In genomic region chr2:68469935-68470334, GRCh38 we compare ENCODE assay signal across 26 cellular contexts. TPM values are rescaled to one million over a fixed set of nuclear protein-coding genes. Genes with fewer than 3 reads are reported as not detected.
DNase-seq lines count a peak whose midpoint lies in the region; ATAC-seq and TF ChIP-seq lines count a peak whose summit lies in the region.
"Had no signal": no experiment of that assay in that cellular context is flagged by ENCODE, and none has a peak within 500 bp of the region (broad histone marks: within the 10 kb centered on the region; RNA-seq: fewer than 3 reads in every experiment).

No MANE protein-coding gene starts in this region.

- peaks cover 6% of the 10 kb centered on the region for H3K36me3 Mint-ChIP-seq in MCF 10A (ENCODE audit: insufficient read depth, unreplicated experiment)
- H3K36me3 Mint-ChIP-seq: memory B cell, naive B cell had no signal

- H3K27ac Mint-ChIP-seq in MCF 10A (ENCODE audit: low read depth, unreplicated experiment), result peak overlapping the region; percentile 43
- H3K27ac Mint-ChIP-seq: activated CD4-positive, alpha-beta T cell treated with anti-CD3 and anti-CD28 coated beads, Interleukin-2, amount 10 ng/mL, durations not matched to agents 24 days and 14 days; activated T-cell treated with anti-CD3 and anti-CD28 coated beads, Interleukin-2, amount 50 U/mL, for 72 hours had no signal

- no peak overlapping the region for H2AFZ ChIP-seq in mammary epithelial cell (ENCODE audit: low read depth, low read length)

- peaks cover 24% of the 10 kb centered on the region for H3K4me1 Mint-ChIP-seq in MCF 10A (ENCODE audit: insufficient read depth, unreplicated experiment)

- BruUV-seq in MCF 10A (replicated peaks; lab: Mats Ljungman, UMichigan) (no TSS peak), mammary epithelial cell (replicated peaks; lab: Mats Ljungman, UMichigan) (no TSS peak)

- POLR2A ChIA-PET in MCF 10A (lab: Yijun Ruan, JAX), result interaction anchor here (1.1 kb wide), 1 partner anchor 246 kb away, joined by 3 read pairs; no protein-coding TSS in a partner anchor

- in situ Hi-C loops in mammary epithelial cell (cut with MboI; ENCODE audit: low sequenced_read_pairs in 2 of 2), result loop anchor here (5.0 to 10.0 kb wide), 3 partner anchors 237 to 455 kb away; no protein-coding TSS in a partner anchor

- dilution Hi-C loops in mammary epithelial cell (cut with HindIII; ENCODE audit: low sequenced_read_pairs), result no loop called here

- H3K9ac ChIP-seq in mammary epithelial cell (ENCODE audit: insufficient read depth, low read length), result no peak overlapping the region
- H3K9ac ChIP-seq: BLaER1 had no signal

- H4K20me1 ChIP-seq in mammary epithelial cell (ENCODE audit: insufficient read depth, low read length), result no peaks in the 10 kb centered on the region
- H4K20me1 ChIP-seq: BLaER1 had no signal

- WGBS in mammary epithelial cell (ENCODE audit: low coverage, missing lambda C conversion rate), result 100% methylated on average over 1 of the region's 1 CpG

- no peaks in the 10 kb centered on the region for H3K9me3 Mint-ChIP-seq in MCF 10A (ENCODE audit: unreplicated experiment)
- H3K9me3 Mint-ChIP-seq: activated CD4-positive, alpha-beta T cell treated with anti-CD3 and anti-CD28 coated beads, Interleukin-2, amount 10 ng/mL, durations not matched to agents 24 days and 14 days; activated T-cell treated with anti-CD3 and anti-CD28 coated beads, Interleukin-2, amount 50 U/mL, for 72 hours; central memory CD8-positive, alpha-beta T cell; memory B cell; naive B cell; stimulated activated naive CD8-positive, alpha-beta T cell treated with anti-CD3 and anti-CD28 coated beads, Interleukin-15, amount 100 ng/mL, for 72 hours had no signal

- H3K27me3 Mint-ChIP-seq in MCF 10A (ENCODE audit: insufficient read depth, unreplicated experiment), result no peaks in the 10 kb centered on the region
- H3K27me3 Mint-ChIP-seq: central memory CD8-positive, alpha-beta T cell; memory B cell; naive B cell; stimulated activated naive CD8-positive, alpha-beta T cell treated with anti-CD3 and anti-CD28 coated beads, Interleukin-15, amount 100 ng/mL, for 72 hours had no signal

- H3K4me3 ChIP-seq in mammary epithelial cell (replicated peaks in 1 of 3; ENCODE audit: insufficient read depth in 1 of 3, low read depth in 2 of 3, low read length in 3 of 3) (no peak overlapping the region), fibroblast of villous mesenchyme (ENCODE audit: low read depth, low read length) (no peak overlapping the region), MG63 (no peak overlapping the region), left lung (no peak overlapping the region)
- H3K4me3 ChIP-seq: BLaER1, gastroesophageal sphincter, tibial artery had no signal

- CTCF ChIA-PET in MCF 10A (lab: Yijun Ruan, JAX) (interaction anchor here (1.3 kb wide), 1 partner anchor 246 kb away, joined by 4 read pairs; no protein-coding TSS in a partner anchor), mammary epithelial cell (lab: Charles Lee; ENCODE audit: low non-redundant PET) (no interaction called here)

- H3K4me1 ChIP-seq in mammary epithelial cell (ENCODE audit: insufficient read depth, low read length), result peaks cover 25% of the 10 kb centered on the region
- H3K4me1 ChIP-seq in left lung, result peaks cover 0 to 19% of the 10 kb centered on the region in 2 donors

- TF ChIP-seq CTCF in MCF 10A (IDR thresholded peaks at IDR 0.05; ENCODE audit: unreplicated experiment), result no peak
- no peak for TF ChIP-seq CTCF in mammary epithelial cell (conservative IDR thresholded peaks at IDR 0.05 in 1 of 2, IDR thresholded peaks at IDR 0.05 in 1 of 2; ENCODE audit: extremely low read depth in 1 of 2, insufficient read depth in 1 of 2, low read depth in 1 of 2, low read length in 2 of 2)
- no peak for TF ChIP-seq CTCF in fibroblast of villous mesenchyme (IDR thresholded peaks at IDR 0.05; ENCODE audit: insufficient read depth, low read depth, low read length)
- no peak for TF ChIP-seq CTCF in left lung (IDR thresholded peaks at IDR 0.05)

- intact Hi-C loops in MCF 10A (cut with micrococcal nuclease), result loop anchor here (5.0 to 10.0 kb wide), 3 partner anchors 177 to 357 kb away; no protein-coding TSS in a partner anchor
- intact Hi-C loops in mammary epithelial cell (cut with micrococcal nuclease), result loop anchor here (10.0 kb wide), 1 partner anchor 355 kb away; no protein-coding TSS in a partner anchor
- intact Hi-C loops in left lung (cut with DNase I), result no loop called here

- H3K4me2 ChIP-seq in mammary epithelial cell (ENCODE audit: insufficient read depth, low read depth, low read length), result no peak overlapping the region
- H3K4me2 ChIP-seq: BLaER1 had no signal

- H3K9me3 ChIP-seq in mammary epithelial cell (replicated peaks; ENCODE audit: insufficient read depth, low read length) (no peaks in the 10 kb centered on the region), MG63 (no peaks in the 10 kb centered on the region), left lung (no peaks in the 10 kb centered on the region)
- H3K9me3 ChIP-seq: BLaER1, gastroesophageal sphincter, tibial artery had no signal

- ATAC-seq in HG03108 (IDR thresholded peaks at IDR 0.05; ENCODE audit: unreplicated experiment) (no peak), HG03039 (IDR thresholded peaks at IDR 0.05; ENCODE audit: unreplicated experiment) (no peak), left lung (no peak)
- ATAC-seq: activated T-cell treated with anti-CD3 and anti-CD28 coated beads, Interleukin-2, amount 50 U/mL, for 72 hours; gastroesophageal sphincter; Panc1; stimulated activated naive CD8-positive, alpha-beta T cell treated with anti-CD3 and anti-CD28 coated beads, Interleukin-15, amount 100 ng/mL, for 72 hours had no signal

- H3K27me3 ChIP-seq in mammary epithelial cell (ENCODE audit: insufficient read depth, low read length), result no peaks in the 10 kb centered on the region
- H3K27me3 ChIP-seq in MG63, result no peaks in the 10 kb centered on the region
- H3K27me3 ChIP-seq in left lung, result no peaks in the 10 kb centered on the region
- H3K27me3 ChIP-seq: BLaER1, gastroesophageal sphincter, tibial artery had no signal

- peak; percentile 22 for DNase-seq in MCF 10A (ENCODE audit: unreplicated experiment)
- no peak for DNase-seq in mammary epithelial cell
- DNase-seq in SW480 (ENCODE audit: low spot score), result peak; percentile 29
- peak; percentile 4 for DNase-seq in fibroblast of villous mesenchyme (ENCODE audit: low read depth)
- DNase-seq in MG63, result no peak
- DNase-seq in left lung, result no peak
- DNase-seq: activated CD4-positive, alpha-beta T cell treated with anti-CD3 and anti-CD28 coated beads, Interleukin-2, amount 10 ng/mL, durations not matched to agents 24 days and 14 days; activated naive CD4-positive, alpha-beta T cell treated with anti-CD3 and anti-CD28 coated beads, Interleukin-2, amount 50 U/mL, for 16 hours; activated T-cell treated with anti-CD3 and anti-CD28 coated beads, Interleukin-2, amount 50 U/mL, for 72 hours; kidney glomerular epithelial cell; naive B cell; NCI-H1092; NCI-H187 treated with DMSO at 0.1 percent for 48 hours; NCI-H446; NK-92 treated with Interleukin-12 subunit alpha and Interleukin-12 subunit beta, amount 100 ng/mL, for 24 hours; retina; stimulated activated CD4-positive, alpha-beta T cell treated with anti-CD3 and anti-CD28 coated beads, Interleukin-12 subunit alpha, Interleukin-12 subunit beta, amount 100 ng/mL, for 4 hours; stimulated activated naive CD8-positive, alpha-beta T cell treated with anti-CD3 and anti-CD28 coated beads, Interleukin-15, amount 100 ng/mL, for 72 hours; tibial artery had no signal

- H3K79me2 ChIP-seq in mammary epithelial cell (ENCODE audit: insufficient read depth, low read length), result peaks cover 27% of the 10 kb centered on the region

- H3K36me3 ChIP-seq in mammary epithelial cell (ENCODE audit: insufficient read depth, low read length) (no peaks in the 10 kb centered on the region), MG63 (no peaks in the 10 kb centered on the region), left lung (no peaks in the 10 kb centered on the region)
- H3K36me3 ChIP-seq: BLaER1, gastroesophageal sphincter, tibial artery had no signal

- no peak overlapping the region for H3K4me3 Mint-ChIP-seq in MCF 10A (ENCODE audit: unreplicated experiment)
- H3K4me3 Mint-ChIP-seq: activated CD4-positive, alpha-beta T cell treated with anti-CD3 and anti-CD28 coated beads, Interleukin-2, amount 10 ng/mL, durations not matched to agents 24 days and 14 days; central memory CD8-positive, alpha-beta T cell; memory B cell had no signal

- no peak overlapping the region for H3K27ac ChIP-seq in mammary epithelial cell (ENCODE audit: insufficient read depth, low read depth, low read length)
- no peak overlapping the region for H3K27ac ChIP-seq in left lung
- H3K27ac ChIP-seq: BLaER1, gastroesophageal sphincter, tibial artery had no signal

RNA-seq across cellular contexts. Expression of gene APLF, which starts 2.5 kb away (rescaled TPM):
- total RNA-seq in MCF 10A (2022) (4.0 TPM in 2 replicates), mammary epithelial cell (1 to 10 TPM; 3.7 to 4.8 TPM), fibroblast of villous mesenchyme (6.4 and 8.6 TPM in 2 replicates), left lung (1 to 10 TPM; 3.6 to 4.3 TPM)
- polyA plus RNA-seq in mammary epithelial cell, result 0.97 TPM
- polyA minus RNA-seq in mammary epithelial cell, result 6.1 TPM
- total RNA-seq in MG63 (2014; rRNA removed; shearing (Covaris generic); ENCODE audit: low replicate concordance), result 0.99 and 2.5 TPM in 2 replicates

RNA-seq across cellular contexts. Expression of gene FBXO48, which starts 2.8 kb away (rescaled TPM):
- total RNA-seq in MCF 10A (2022) (1.7 and 2.1 TPM in 2 replicates), mammary epithelial cell (1 to 10 TPM; 1.3 to 1.6 TPM), fibroblast of villous mesenchyme (0.32 and 0.86 TPM in 2 replicates), left lung (1 to 10 TPM; 1.5 TPM)
- polyA plus RNA-seq in mammary epithelial cell, result 0.78 TPM
- 3.0 TPM for polyA minus RNA-seq in mammary epithelial cell
- total RNA-seq in MG63 (2014; rRNA removed; shearing (Covaris generic); ENCODE audit: low replicate concordance), result 0.13 TPM in 1 of 2 replicates, not detected in the other

Comparison
In these comparisons a context has a peak if more than half of its experiments do, and no peak if none do; other contexts are left out.
1. DNase-seq: peak in MCF 10A (single experiment), SW480 (single experiment) and fibroblast of villous mesenchyme (single experiment); none in mammary epithelial cell (single experiment), MG63 (single experiment) and left lung (0 of 2).
2. intact Hi-C loops: an anchor here in MCF 10A (5.0 to 10.0 kb wide) and mammary epithelial cell (10.0 kb wide); none called in left lung.